19 cellular contexts compared by ENCODE assay signal in genomic region chr2:219332542-219332941, GRCh38. TPM values are rescaled to one million over a fixed set of nuclear protein-coding genes. Genes with fewer than 3 reads are reported as not detected.
DNase-seq lines count a peak whose midpoint lies in the region; ATAC-seq and TF ChIP-seq lines count a peak whose summit lies in the region.
"Had no signal": no experiment of that assay in that cellular context is flagged by ENCODE, and none has a peak within 500 bp of the region (broad histone marks: within the 10 kb centered on the region; RNA-seq: fewer than 3 reads in every experiment).

Gene RESP18 (minus strand): TSS chr2:219332744.

- DNase-seq in ELF-1 (ENCODE audit: low read depth, low spot score): peak; percentile 35
- DNase-seq in NT2/D1 (ENCODE audit: low read depth, low spot score): no peak
- DNase-seq in head of caudate nucleus: peak in 25 of 42 donors; percentile 14 to 75 (median 30)
- peak; percentile 42 for DNase-seq in neural progenitor cell (ENCODE audit: low spot score)
- no peak for DNase-seq in CD8-positive, alpha-beta T cell
- DNase-seq in SK-N-DZ (ENCODE audit: low spot score): no peak
- no peak for DNase-seq in activated CD4-positive, alpha-beta T cell treated with anti-CD3 and anti-CD28 coated beads, Interleukin-2, amount 50 U/mL, for 4 hours
- DNase-seq: 8988T, DMS 273 treated with DMSO at 0.1 percent for 48 hours, NCI-H1092, NCI-H774, SK-N-SH had no signal

- no peak for ATAC-seq in CD8-positive, alpha-beta T cell
- ATAC-seq in HG03439 (IDR thresholded peaks at IDR 0.05; ENCODE audit: unreplicated experiment): no peak
- ATAC-seq: HCT116, Panc1, Right ventricle myocardium inferior had no signal

- H3K4me3 Mint-ChIP-seq in neural progenitor cell: peak within 1 kb of the TSS; percentile 1
- H3K4me3 Mint-ChIP-seq in CD8-positive, alpha-beta T cell: no peak within 1 kb of the TSS

- H2AFZ ChIP-seq in neural progenitor cell (replicated peaks): no peak within 1 kb of the TSS

- H3K9ac ChIP-seq in NT2/D1 (ENCODE audit: insufficient read length, low read depth) (no peak within 1 kb of the TSS), neural progenitor cell (no peak within 1 kb of the TSS)
- H3K9ac ChIP-seq: BLaER1, KMS-11, SK-N-SH had no signal

- H3K4me3 ChIP-seq in NT2/D1 (ENCODE audit: insufficient read length, low read depth) (peak within 1 kb of the TSS; percentile 6), neural progenitor cell (no peak within 1 kb of the TSS)
- H3K4me3 ChIP-seq in CD8-positive, alpha-beta T cell (ENCODE audit: low read depth, low read length): no peak within 1 kb of the TSS
- H3K4me3 ChIP-seq: BLaER1 had no signal

- H3K4me1 ChIP-seq in NT2/D1 (ENCODE audit: insufficient read depth, insufficient read length) (no peaks in the 10 kb centered on the region), neural progenitor cell (no peaks in the 10 kb centered on the region)
- no peaks in the 10 kb centered on the region for H3K4me1 ChIP-seq in CD8-positive, alpha-beta T cell (ENCODE audit: insufficient read depth, low read length)
- H3K4me1 ChIP-seq: BLaER1 had no signal

- H3K27ac Mint-ChIP-seq in neural progenitor cell: no peak within 1 kb of the TSS
- H3K27ac Mint-ChIP-seq in CD8-positive, alpha-beta T cell: no peak within 1 kb of the TSS

- POLR2A ChIA-PET in CD8-positive, alpha-beta T cell (lab: Charles Lee): no interaction called here

- peaks cover 6% of the 10 kb centered on the region; the same call in 1 of the 2 replicates for H3K9me3 ChIP-seq in NT2/D1 (ENCODE audit: insufficient read depth, low read length)
- no peaks in the 10 kb centered on the region for H3K9me3 ChIP-seq in neural progenitor cell (ENCODE audit: low read depth)
- H3K9me3 ChIP-seq in CD8-positive, alpha-beta T cell (ENCODE audit: low read length): no peaks in the 10 kb centered on the region
- H3K9me3 ChIP-seq: BLaER1, SK-N-SH had no signal

- peaks cover 72% of the 10 kb centered on the region for H3K27me3 ChIP-seq in NT2/D1 (ENCODE audit: insufficient read depth, insufficient read length)
- peaks cover 99% of the 10 kb centered on the region for H3K27me3 ChIP-seq in neural progenitor cell
- H3K27me3 ChIP-seq in CD8-positive, alpha-beta T cell (ENCODE audit: insufficient read depth, low read length): peaks cover 20% of the 10 kb centered on the region
- H3K27me3 ChIP-seq: BLaER1 had no signal

- H3K9me3 Mint-ChIP-seq in neural progenitor cell: peaks cover 10% of the 10 kb centered on the region
- H3K9me3 Mint-ChIP-seq in CD8-positive, alpha-beta T cell: peaks cover 11% of the 10 kb centered on the region

- CTCF ChIA-PET in CD8-positive, alpha-beta T cell (lab: Charles Lee): no interaction called here

- H3K27me3 Mint-ChIP-seq in neural progenitor cell (ENCODE audit: insufficient read depth, low read depth): peaks cover 53% of the 10 kb centered on the region
- H3K27me3 Mint-ChIP-seq in CD8-positive, alpha-beta T cell (ENCODE audit: low read depth): peaks cover 65% of the 10 kb centered on the region

- H3K4me2 ChIP-seq in neural progenitor cell: no peak within 1 kb of the TSS
- H3K4me2 ChIP-seq: BLaER1, KMS-11, SK-N-SH had no signal

- peaks cover 28% of the 10 kb centered on the region for H4K20me1 ChIP-seq in neural progenitor cell (ENCODE audit: low read depth)
- H4K20me1 ChIP-seq: BLaER1 had no signal

- H3K79me2 ChIP-seq in neural progenitor cell (ENCODE audit: low read depth): no peaks in the 10 kb centered on the region

- H3F3A ChIP-seq in neural progenitor cell (ENCODE audit: low read depth): no peaks in the 10 kb centered on the region

- H3K4me1 Mint-ChIP-seq in neural progenitor cell: peaks cover 23% of the 10 kb centered on the region
- H3K4me1 Mint-ChIP-seq in CD8-positive, alpha-beta T cell (ENCODE audit: low read depth): no peaks in the 10 kb centered on the region

- intact Hi-C loops in head of caudate nucleus (cut with DNase I): no loop called here
- intact Hi-C loops in CD8-positive, alpha-beta T cell (cut with DNase I, micrococcal nuclease): no loop called here

- H3K36me3 ChIP-seq in NT2/D1 (ENCODE audit: insufficient read depth, insufficient read length, low read length): no peaks in the 10 kb centered on the region
- no peaks in the 10 kb centered on the region for H3K36me3 ChIP-seq in neural progenitor cell
- no peaks in the 10 kb centered on the region for H3K36me3 ChIP-seq in CD8-positive, alpha-beta T cell (ENCODE audit: insufficient read depth, low read length)
- H3K36me3 ChIP-seq: BLaER1 had no signal

- no peak within 1 kb of the TSS for H3K27ac ChIP-seq in neural progenitor cell
- H3K27ac ChIP-seq in CD8-positive, alpha-beta T cell (ENCODE audit: low read depth, low read length): no peak within 1 kb of the TSS
- H3K27ac ChIP-seq: BLaER1, KMS-11 had no signal

- no peaks in the 10 kb centered on the region for H3K36me3 Mint-ChIP-seq in neural progenitor cell
- no peaks in the 10 kb centered on the region for H3K36me3 Mint-ChIP-seq in CD8-positive, alpha-beta T cell

- no peak for TF ChIP-seq CTCF in neural progenitor cell (IDR thresholded peaks at IDR 0.05)
- no peak for TF ChIP-seq CTCF in CD8-positive, alpha-beta T cell (IDR thresholded peaks at IDR 0.05)

RNA-seq across cellular contexts. Expression of gene RESP18, which starts in this region (rescaled TPM):
- not detected in 2 replicates for total RNA-seq in neural progenitor cell (ENCODE audit: low replicate concordance)
- total RNA-seq in CD8-positive, alpha-beta T cell: not detected
- not detected in 2 replicates for polyA plus RNA-seq in SK-N-DZ (2014; cell fraction: cytosol; rRNA removed)
- not detected in 2 replicates for polyA plus RNA-seq in SK-N-DZ (2014; cell fraction: nucleus; rRNA removed)
- total RNA-seq: MCF 10A, Right ventricle myocardium inferior had no signal
- polyA plus RNA-seq: SK-N-SH had no signal

Comparison
In these comparisons a context has a peak if more than half of its experiments do, and no peak if none do; other contexts are left out.
1. Peak in DNase-seq in neural progenitor cell; RNA of the gene not detected or under 1 TPM.
2. DNase-seq: peak in ELF-1 (single experiment) and head of caudate nucleus (25 of 42); none in NT2/D1 (single experiment), CD8-positive, alpha-beta T cell (0 of 7), SK-N-DZ (single experiment) and activated CD4-positive, alpha-beta T cell treated with anti-CD3 and anti-CD28 coated beads, Interleukin-2, amount 50 U/mL, for 4 hours (0 of 2).